Comparison of ENCODE assay signal across 20 cellular contexts in genomic region chr10:108598831-108599230, GRCh38.
DNase-seq lines count a peak whose midpoint lies in the region; ATAC-seq, FAIRE-seq and TF ChIP-seq lines count a peak whose summit lies in the region.
"Had no signal": no experiment of that assay in that cellular context is flagged by ENCODE, and none has a peak within 500 bp of the region (broad histone marks: within the 10 kb centered on the region; RNA-seq: fewer than 3 reads in every experiment).

No MANE protein-coding gene starts in this region.

- POLR2A ChIA-PET in Caco-2 (lab: Charles Lee), result no interaction called here
- POLR2A ChIA-PET in WTC11 (lab: Charles Lee), result no interaction called here
- POLR2A ChIA-PET in HepG2 (lab: Yijun Ruan, JAX), result no interaction called here
- POLR2A ChIA-PET in RWPE1 (lab: Yijun Ruan, JAX; ENCODE audit: low non-redundant PET), result no interaction called here

- H3K4me1 Mint-ChIP-seq in Caco-2 (ENCODE audit: low read depth, unreplicated experiment) (peaks cover 27% of the 10 kb centered on the region), WTC11 (peaks cover 28% of the 10 kb centered on the region)

- no peak for TF ChIP-seq POLR2A in HepG2 (IDR thresholded peaks at IDR 0.05; ENCODE audit: insufficient read depth in 1 of 2, low read depth in 2 of 2, low read length in 2 of 2)

- H3K9me3 ChIP-seq in Caco-2, result peaks cover 30% of the 10 kb centered on the region
- peaks cover 7% of the 10 kb centered on the region for H3K9me3 ChIP-seq in HepG2 (ENCODE audit: low read length)

- H2AFZ ChIP-seq in HepG2 (ENCODE audit: low read length), result no peak overlapping the region
- H2AFZ ChIP-seq: neural progenitor cell had no signal

- no peak overlapping the region for H3K9ac ChIP-seq in HepG2 (ENCODE audit: insufficient read depth, low read depth, low read length)
- H3K9ac ChIP-seq: neural progenitor cell had no signal

- TF ChIP-seq CTCF in Caco-2 (IDR thresholded peaks at IDR 0.05; ENCODE audit: insufficient read depth in 1 of 2, low read depth in 1 of 2, low read length in 1 of 2, severe bottlenecking in 1 of 2, unreplicated experiment in 1 of 2) (no peak), WTC11 (IDR thresholded peaks at IDR 0.05) (no peak), HepG2 (CRISPR knock-in tag; IDR thresholded peaks at IDR 0.05) (no peak), RWPE1 (conservative IDR thresholded peaks at IDR 0.05; ENCODE audit: low read depth) (no peak)

- BruUV-seq in Caco-2 (replicated peaks; lab: Mats Ljungman, UMichigan) (no TSS peak), HepG2 (replicated peaks; lab: Mats Ljungman, UMichigan) (no TSS peak)

- DNase-seq in Caco-2, result peak; percentile 74 to 83
- peak; percentile 53 for DNase-seq in HCEC 1CT
- DNase-seq in WTC11 (ENCODE audit: low spot score), result no peak
- peak; percentile 23 for DNase-seq in HepG2 (ENCODE audit: low spot score)
- DNase-seq in NCI-H1092 (lab: John Stamatoyannopoulos, UW), result no peak
- no peak for DNase-seq in RWPE1 (ENCODE audit: low spot score)
- DNase-seq in NCI-H1417 treated with DMSO at 0.1 percent for 48 hours (lab: John Stamatoyannopoulos, UW), result no peak
- DNase-seq: activated effector memory CD4-positive, alpha-beta T cell treated with anti-CD3 and anti-CD28 coated beads, Interleukin-2, amount 50 U/mL, for 16 hours; amniotic stem cell; CD8-positive, alpha-beta T cell; foreskin melanocyte; GF-D8; NCI-H2171 treated with DMSO at 0.1 percent for 48 hours had no signal

- no peak overlapping the region for H3K4me2 ChIP-seq in HepG2 (ENCODE audit: low read depth, low read length)
- H3K4me2 ChIP-seq: neural progenitor cell had no signal

- ATAC-seq in WTC11 (peak; percentile 8; the same call in 1 of the 2 replicates), HepG2 (peak; percentile 38; the same call in 2 of the 3 replicates), HG03175 (IDR thresholded peaks at IDR 0.05; ENCODE audit: unreplicated experiment) (no peak)
- ATAC-seq: CD8-positive, alpha-beta T cell; Right ventricle myocardium inferior had no signal

- intact Hi-C loops in Caco-2 (cut with micrococcal nuclease; ENCODE audit: unreplicated experiment), result loop anchor here (1.0 to 10.0 kb wide), 5 partner anchors 17 to 1396 kb away; no protein-coding TSS in a partner anchor
- intact Hi-C loops in HepG2 (cut with micrococcal nuclease; ENCODE audit: unreplicated experiment), result no loop called here

- H3K27me3 ChIP-seq in Caco-2 (replicated peaks; ENCODE audit: control insufficient read depth, insufficient read depth, low read length) (no peaks in the 10 kb centered on the region), HepG2 (ENCODE audit: control insufficient read depth in 1 of 2, insufficient read depth in 2 of 2, low read length in 2 of 2) (no peaks in the 10 kb centered on the region)
- H3K27me3 ChIP-seq: neural progenitor cell had no signal

- H3K4me3 ChIP-seq in Caco-2 (ENCODE audit: low read depth, low read length) (no peak overlapping the region), HepG2 (replicated peaks in 1 of 3; ENCODE audit: insufficient read depth in 1 of 3, low read depth in 2 of 3, low read length in 3 of 3) (no peak overlapping the region)
- H3K4me3 ChIP-seq: neural progenitor cell had no signal

- H3K79me2 ChIP-seq in HepG2 (ENCODE audit: insufficient read depth, low read length), result no peaks in the 10 kb centered on the region

- H3K36me3 Mint-ChIP-seq in Caco-2 (ENCODE audit: insufficient read depth, unreplicated experiment) (peaks cover 22% of the 10 kb centered on the region), WTC11 (no peaks in the 10 kb centered on the region)
- H3K36me3 Mint-ChIP-seq: CD8-positive, alpha-beta T cell; neural progenitor cell had no signal

- peaks cover 34% of the 10 kb centered on the region for H3K9me3 Mint-ChIP-seq in Caco-2 (ENCODE audit: unreplicated experiment)
- H3K9me3 Mint-ChIP-seq in WTC11, result no peaks in the 10 kb centered on the region
- H3K9me3 Mint-ChIP-seq: neural progenitor cell; stimulated activated naive CD8-positive, alpha-beta T cell treated with anti-CD3 and anti-CD28 coated beads, Interleukin-15, Interleukin-2, amounts not matched to agents 100 ng/mL and 50 ng/mL, for 24 hours had no signal

- no peak for TF ChIP-seq RAD21 in HepG2 (CRISPR knock-in tag; IDR thresholded peaks at IDR 0.05)

- CTCF ChIA-PET in Caco-2 (lab: Charles Lee) (no interaction called here), WTC11 (lab: Charles Lee) (no interaction called here), HepG2 (lab: Yijun Ruan, JAX; ENCODE audit: low intra/inter-chr PET ratio, low total read pairs) (no interaction called here), RWPE1 (lab: Yijun Ruan, JAX) (no interaction called here)

- H3K27ac Mint-ChIP-seq in Caco-2 (ENCODE audit: unreplicated experiment), result peak overlapping the region; percentile 77
- H3K27ac Mint-ChIP-seq in WTC11, result no peak overlapping the region
- H3K27ac Mint-ChIP-seq: CD8-positive, alpha-beta T cell; stimulated activated naive CD8-positive, alpha-beta T cell treated with anti-CD3 and anti-CD28 coated beads, Interleukin-15, Interleukin-2, amounts not matched to agents 100 ng/mL and 50 ng/mL, for 24 hours had no signal

- in situ Hi-C loops in HepG2 (cut with HindIII; ENCODE audit: extremely low pct_ligation_motif_present, low pct_unique_long_range_greater_than_20kb), result no loop called here

- TF ChIP-seq EP300 in HepG2 (IDR thresholded peaks at IDR 0.05; ENCODE audit: low read depth in 2 of 2, low read length in 2 of 2) (no peak), HepG2 (CRISPR knock-in tag; IDR thresholded peaks at IDR 0.05; ENCODE audit: borderline replicate concordance) (no peak)

- H3K4me1 ChIP-seq in Caco-2, result peaks cover 36% of the 10 kb centered on the region
- peaks cover 16% of the 10 kb centered on the region for H3K4me1 ChIP-seq in HepG2 (ENCODE audit: insufficient read depth, low read length)

- H4K20me1 ChIP-seq in HepG2 (ENCODE audit: insufficient read depth, low read length), result no peaks in the 10 kb centered on the region

- H3K27ac ChIP-seq in HepG2 (ENCODE audit: extremely low read length, insufficient read depth, low read length), result no peak overlapping the region
- H3K27ac ChIP-seq in RWPE1, result no peak overlapping the region
- H3K27ac ChIP-seq: neural progenitor cell had no signal

- H3K4me3 Mint-ChIP-seq in Caco-2 (ENCODE audit: unreplicated experiment) (peak overlapping the region; percentile 23), WTC11 (no peak overlapping the region)
- H3K4me3 Mint-ChIP-seq: CD8-positive, alpha-beta T cell; neural progenitor cell; stimulated activated naive CD8-positive, alpha-beta T cell treated with anti-CD3 and anti-CD28 coated beads, Interleukin-15, Interleukin-2, amounts not matched to agents 100 ng/mL and 50 ng/mL, for 24 hours had no signal

- no peaks in the 10 kb centered on the region for H3K27me3 Mint-ChIP-seq in Caco-2 (ENCODE audit: insufficient read depth, unreplicated experiment)
- H3K27me3 Mint-ChIP-seq in WTC11 (ENCODE audit: low read depth), result peaks cover 100% of the 10 kb centered on the region
- H3K27me3 Mint-ChIP-seq: stimulated activated naive CD8-positive, alpha-beta T cell treated with anti-CD3 and anti-CD28 coated beads, Interleukin-15, Interleukin-2, amounts not matched to agents 100 ng/mL and 50 ng/mL, for 24 hours had no signal

- FAIRE-seq in HepG2 (lab: Jason Lieb, UNC), result no peak
- FAIRE-seq: colon, endothelial cell of umbilical vein, urothelium cell line had no signal

- H3K36me3 ChIP-seq in Caco-2 (ENCODE audit: control insufficient read depth, insufficient read depth, low read length) (no peaks in the 10 kb centered on the region), HepG2 (replicated peaks in 1 of 2; ENCODE audit: control insufficient read depth in 1 of 2, insufficient read depth in 2 of 2, low read length in 2 of 2) (no peaks in the 10 kb centered on the region)
- H3K36me3 ChIP-seq: neural progenitor cell had no signal

TF ChIP-seq in WTC11, 78 proteins besides CTCF, POLR2A, EP300 and RAD21 (continues in another document):
- no peak for TF ChIP-seq USF2 (CRISPR knock-in tag; IDR thresholded peaks at IDR 0.05)
- TF ChIP-seq USF1 (CRISPR knock-in tag; IDR thresholded peaks at IDR 0.05), result no peak
- no peak for TF ChIP-seq ZNF317 (CRISPR knock-in tag; IDR thresholded peaks at IDR 0.05; ENCODE audit: borderline replicate concordance, low read depth)
- TF ChIP-seq RORB (CRISPR knock-in tag; IDR thresholded peaks at IDR 0.05), result no peak
- TF ChIP-seq GABPB1 (CRISPR knock-in tag; IDR thresholded peaks at IDR 0.05), result no peak

TF ChIP-seq in HepG2, 621 proteins besides CTCF, POLR2A, EP300 and RAD21 (continues in another document):
- TF ChIP-seq TARDBP (CRISPR knock-in tag; IDR thresholded peaks at IDR 0.05), result no peak
- no peak for TF ChIP-seq ZNF451 (CRISPR knock-in tag; IDR thresholded peaks at IDR 0.05)
- no peak for TF ChIP-seq KAT2B (IDR thresholded peaks at IDR 0.05; ENCODE audit: borderline replicate concordance, low read depth, low read length)
- TF ChIP-seq FOXJ3 (CRISPR knock-in tag; IDR thresholded peaks at IDR 0.05; ENCODE audit: borderline replicate concordance), result no peak
- no peak for TF ChIP-seq NRL (CRISPR knock-in tag; IDR thresholded peaks at IDR 0.05; ENCODE audit: borderline replicate concordance)
- TF ChIP-seq DPF2 (CRISPR knock-in tag; IDR thresholded peaks at IDR 0.05; ENCODE audit: borderline replicate concordance, low read depth), result no peak
- TF ChIP-seq NCOR1 (IDR thresholded peaks at IDR 0.05; ENCODE audit: borderline replicate concordance, low read length), result no peak
- TF ChIP-seq ZFP37 (CRISPR knock-in tag; IDR thresholded peaks at IDR 0.05; ENCODE audit: borderline replicate concordance), result no peak
- no peak for TF ChIP-seq CENPX (CRISPR knock-in tag; IDR thresholded peaks at IDR 0.05)
- no peak for TF ChIP-seq ZNF598 (CRISPR knock-in tag; IDR thresholded peaks at IDR 0.05; ENCODE audit: borderline replicate concordance)
- no peak for TF ChIP-seq HNRNPL (IDR thresholded peaks at IDR 0.05; ENCODE audit: low read depth, low read length)
- TF ChIP-seq DDIT3 (CRISPR knock-in tag; IDR thresholded peaks at IDR 0.05), result no peak
- TF ChIP-seq IKZF5 (CRISPR knock-in tag; IDR thresholded peaks at IDR 0.05), result no peak
- no peak for TF ChIP-seq PRMT3 (CRISPR knock-in tag; IDR thresholded peaks at IDR 0.05; ENCODE audit: borderline replicate concordance, low read depth)
- no peak for TF ChIP-seq ZNF484 (CRISPR knock-in tag; IDR thresholded peaks at IDR 0.05; ENCODE audit: borderline replicate concordance, low read depth)

Comparison
In these comparisons a context has a peak if more than half of its experiments do, and no peak if none do; other contexts are left out.
1. DNase-seq: peak in Caco-2 (2 of 2), HCEC 1CT (single experiment) and HepG2 (single experiment); none in WTC11 (single experiment), NCI-H1092 (single experiment), RWPE1 (single experiment) and NCI-H1417 treated with DMSO at 0.1 percent for 48 hours (single experiment).